ENCODE assay signal across 1 cellular context in genomic region chr6:53347921-53348435, GRCh38.
TF ChIP-seq lines count a peak whose summit lies in the region.

No MANE protein-coding gene starts in this region.

TF ChIP-seq in H1, 55 proteins besides CTCF, POLR2A, EP300 and RAD21:
- peak in 1 of 2 experiments; percentile 9; a peak in 1 of 4 replicates for TF ChIP-seq SIN3A (conservative IDR thresholded peaks at IDR 0.05 in 1 of 2, IDR thresholded peaks at IDR 0.05 in 1 of 2; ENCODE audit: low read depth in 1 of 2, low read length in 2 of 2)
- no peak for TF ChIP-seq TBP (IDR thresholded peaks at IDR 0.05; ENCODE audit: low read depth, low read length)
- TF ChIP-seq BACH1 (IDR thresholded peaks at IDR 0.05; ENCODE audit: low read length): no peak
- peak; percentile 18; the same call in 1 of the 2 replicates for TF ChIP-seq POLR2AphosphoS5 (IDR thresholded peaks at IDR 0.05; ENCODE audit: low read depth, low read length)
- peak; percentile 28 for TF ChIP-seq CTBP2 (IDR thresholded peaks at IDR 0.05; ENCODE audit: borderline replicate concordance, insufficient read depth, insufficient read length, low read length)
